Comparison of ENCODE assay signal across 20 cellular contexts in the genomic region with DNA sequence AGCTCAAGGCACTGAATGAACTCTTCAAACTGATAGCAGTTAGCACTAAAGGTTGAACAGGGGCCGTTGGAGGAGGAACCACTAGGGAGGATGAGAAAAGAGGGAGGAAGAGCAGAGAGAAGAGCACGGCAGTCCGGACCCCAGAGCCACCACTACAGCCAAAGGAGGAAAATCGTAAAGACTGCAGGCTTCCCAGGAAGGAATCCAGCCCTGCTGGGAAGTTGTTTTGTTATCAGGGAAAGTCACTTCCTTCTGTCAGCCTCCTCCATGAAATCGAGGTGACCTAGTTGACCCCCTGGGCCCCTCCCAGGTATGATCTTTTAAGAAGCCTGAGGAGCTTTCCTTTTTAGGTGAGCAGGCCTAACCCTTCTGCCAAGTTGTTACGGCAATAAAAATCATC.
A peak's percentile ranks its signal among the peaks of the same experiment; 100 is the strongest.
DNase-seq lines count a peak whose midpoint lies in the region; ATAC-seq and TF ChIP-seq lines count a peak whose summit lies in the region.
"Had no signal": no experiment of that assay in that cellular context is flagged by ENCODE, and none has a peak within 500 bp of the region (broad histone marks: within the 10 kb centered on the region; RNA-seq: fewer than 3 reads in every experiment).

No MANE protein-coding gene starts in this region.

- TF ChIP-seq CTCF in PC-9 (conservative IDR thresholded peaks at IDR 0.05) (no peak), esophagus squamous epithelium (IDR thresholded peaks at IDR 0.05) (no peak), stomach (IDR thresholded peaks at IDR 0.05) (no peak), WERI-Rb-1 (IDR thresholded peaks at IDR 0.05; ENCODE audit: low read depth, low read length) (no peak)

- ATAC-seq in HG02759 (IDR thresholded peaks at IDR 0.05; ENCODE audit: unreplicated experiment): no peak
- ATAC-seq in HG03378 (IDR thresholded peaks at IDR 0.05; ENCODE audit: unreplicated experiment): no peak
- ATAC-seq: Panc1; stimulated activated effector memory CD8-positive, alpha-beta T cell treated with anti-CD3 and anti-CD28 coated beads, Interleukin-12 subunit alpha, Interleukin-12 subunit beta, amount 100 ng/mL, for 72 hours had no signal

- H3K9ac ChIP-seq in muscle layer of colon (ENCODE audit: low read length): no peak overlapping the region
- H3K9ac ChIP-seq: GM23248, parathyroid adenoma had no signal

- no peak for TF ChIP-seq EP300 in stomach (IDR thresholded peaks at IDR 0.05)

- H3K36me3 ChIP-seq in PC-9 (ENCODE audit: low read depth): 0 out of 2 replicates have a peak, but pooled peaks cover 10% of the 10 kb centered on the region
- H3K36me3 ChIP-seq in esophagus squamous epithelium: peaks cover 0 to 4% (median 0%) of the 10 kb centered on the region in 3 donors
- H3K36me3 ChIP-seq in muscle layer of colon (ENCODE audit: insufficient read depth, low read length): peaks cover 5% of the 10 kb centered on the region
- H3K36me3 ChIP-seq in stomach: no peaks in the 10 kb centered on the region
- H3K36me3 ChIP-seq in WERI-Rb-1: no peaks in the 10 kb centered on the region
- H3K36me3 ChIP-seq: BE2C, thyroid gland had no signal

- POLR2A ChIA-PET in PC-9 (lab: Charles Lee; ENCODE audit: unreplicated experiment): interaction anchor here (0.6 kb wide), 1 partner anchor 10 kb away, joined by 5 read pairs; no protein-coding TSS in a partner anchor

- no peak overlapping the region for H2AFZ ChIP-seq in PC-9
- H2AFZ ChIP-seq: GM23248, parathyroid adenoma had no signal

- CTCF ChIA-PET in PC-9 (lab: Charles Lee): interaction anchor here (0.6 kb wide), 1 partner anchor 140 kb away, joined by 5 read pairs; no protein-coding TSS in a partner anchor

- peak in 1 of 2 experiments; percentile 39 for DNase-seq in PC-9
- DNase-seq in esophagus squamous epithelium (lab: John Stamatoyannopoulos, UW): no peak
- no peak for DNase-seq in stomach
- DNase-seq in WERI-Rb-1: no peak
- no peak for DNase-seq in GM03348 (ENCODE audit: low spot score)
- DNase-seq: activated CD4-positive, alpha-beta T cell treated with anti-CD3 and anti-CD28 coated beads, Interleukin-2, amount 50 U/mL, for 1 hour; activated naive CD4-positive, alpha-beta T cell treated with anti-CD3 and anti-CD28 coated beads, Interleukin-2, amount 50 U/mL, for 16 hours; BE2C; GM23248; immature natural killer cell; Kasumi-1; NCI-H1105 treated with DMSO at 0.1 percent for 48 hours; NCI-H748 treated with DMSO at 0.1 percent for 48 hours; thyroid gland had no signal

- no TSS peak for BruUV-seq in PC-9 (replicated peaks; lab: Mats Ljungman, UMichigan)

- 57 to 64% methylated on average over 6 of the region's 6 CpGs for WGBS in esophagus squamous epithelium, 2 donors
- 60 to 69% (median 64%) methylated on average over 6 of the region's 6 CpGs for WGBS in stomach, 5 donors

- no peaks in the 10 kb centered on the region for H3K9me2 ChIP-seq in PC-9 (ENCODE audit: insufficient read depth)

- H4K20me1 ChIP-seq in PC-9 (ENCODE audit: insufficient read depth): no peaks in the 10 kb centered on the region

- peak overlapping the region; percentile 69 for H3K4me2 ChIP-seq in PC-9

- H3K27ac ChIP-seq in PC-9: peak overlapping the region; percentile 98
- H3K27ac ChIP-seq in esophagus squamous epithelium: peak overlapping the region in 3 of 4 donors; percentile 1 to 75 (median 69)
- peak overlapping the region; percentile 57 for H3K27ac ChIP-seq in muscle layer of colon (ENCODE audit: low read depth, low read length)
- peak overlapping the region in 4 of 5 donors; percentile 5 to 81 (median 21) for H3K27ac ChIP-seq in stomach
- H3K27ac ChIP-seq in WERI-Rb-1: no peak overlapping the region
- H3K27ac ChIP-seq: GM23248, parathyroid adenoma, thyroid gland had no signal

- no peak overlapping the region for H3K4me3 ChIP-seq in PC-9
- H3K4me3 ChIP-seq in esophagus squamous epithelium: no peak overlapping the region
- H3K4me3 ChIP-seq in muscle layer of colon (ENCODE audit: low read depth in 1 of 2, low read length in 2 of 2): no peak overlapping the region
- no peak overlapping the region for H3K4me3 ChIP-seq in stomach
- no peak overlapping the region for H3K4me3 ChIP-seq in WERI-Rb-1 (ENCODE audit: low read depth, low read length)
- H3K4me3 ChIP-seq: GM23248, thyroid gland had no signal

- H3K9me3 ChIP-seq in PC-9 (ENCODE audit: insufficient read depth, low read depth) (no peaks in the 10 kb centered on the region), esophagus squamous epithelium (no peaks in the 10 kb centered on the region), muscle layer of colon (ENCODE audit: low read length) (no peaks in the 10 kb centered on the region), stomach (no peaks in the 10 kb centered on the region), WERI-Rb-1 (ENCODE audit: severe bottlenecking) (no peaks in the 10 kb centered on the region)
- H3K9me3 ChIP-seq: BE2C, thyroid gland had no signal

- TF ChIP-seq POLR2A in esophagus squamous epithelium (IDR thresholded peaks at IDR 0.05): no peak
- TF ChIP-seq POLR2A in stomach (IDR thresholded peaks at IDR 0.05): no peak

- H3K79me2 ChIP-seq in PC-9 (ENCODE audit: low read depth): peaks cover 47% of the 10 kb centered on the region

- intact Hi-C loops in PC-9 (cut with micrococcal nuclease; ENCODE audit: unreplicated experiment): loop anchor here (5.0 kb wide), 1 partner anchor 100 kb away; no protein-coding TSS in a partner anchor
- intact Hi-C loops in esophagus squamous epithelium (cut with DNase I): no loop called here
- intact Hi-C loops in stomach (cut with DNase I; ENCODE audit: low total_unique reads): no loop called here

- H3K4me1 ChIP-seq in PC-9 (replicated peaks; ENCODE audit: insufficient read depth) (peaks cover 85% of the 10 kb centered on the region), esophagus squamous epithelium (peaks cover 28 to 93% (median 45%) of the 10 kb centered on the region in 3 donors), muscle layer of colon (ENCODE audit: insufficient read depth, low read length) (peaks cover 76% of the 10 kb centered on the region), stomach (peaks cover 28 to 93% (median 61%) of the 10 kb centered on the region in 4 donors)
- H3K4me1 ChIP-seq: BE2C had no signal

- H3F3A ChIP-seq in PC-9 (ENCODE audit: insufficient read depth, low read depth): peaks cover 57% of the 10 kb centered on the region

- H3K27me3 ChIP-seq in PC-9 (ENCODE audit: insufficient read depth, low read depth) (no peaks in the 10 kb centered on the region), esophagus squamous epithelium (no peaks in the 10 kb centered on the region), muscle layer of colon (ENCODE audit: control insufficient read depth in 1 of 2, insufficient read depth in 2 of 2, low read length in 2 of 2) (no peaks in the 10 kb centered on the region), stomach (no peaks in the 10 kb centered on the region), WERI-Rb-1 (ENCODE audit: insufficient read depth, low read depth, severe bottlenecking) (no peaks in the 10 kb centered on the region)
- H3K27me3 ChIP-seq: BE2C, thyroid gland had no signal
